ENCODE assay signal across 14 cellular contexts in the genomic region with DNA sequence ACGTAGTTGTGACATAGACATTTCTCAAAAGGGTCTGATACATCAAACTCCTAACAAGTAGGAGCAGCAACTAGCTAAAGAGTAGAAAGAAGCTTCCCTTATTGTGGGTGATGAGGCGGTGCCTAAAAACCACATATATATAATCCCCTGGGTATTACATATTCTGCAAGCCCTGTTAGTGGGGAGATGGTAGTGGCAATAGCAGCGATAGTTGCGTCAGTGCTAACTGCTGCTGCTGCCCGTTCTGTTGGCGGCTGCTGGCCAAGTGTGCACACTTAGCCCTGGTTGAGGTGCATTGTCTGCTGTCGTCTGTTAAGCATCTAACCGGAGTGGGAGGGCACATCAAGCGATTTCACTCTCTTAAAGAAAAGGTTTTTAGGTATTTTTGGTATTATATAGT. TPM values are rescaled to one million over a fixed set of nuclear protein-coding genes. Genes with fewer than 3 reads are reported as not detected.
DNase-seq lines count a peak whose midpoint lies in the region; ATAC-seq and TF ChIP-seq lines count a peak whose summit lies in the region.
"Had no signal": no experiment of that assay in that cellular context is flagged by ENCODE, and none has a peak within 500 bp of the region (broad histone marks: within the 10 kb centered on the region; RNA-seq: fewer than 3 reads in every experiment).

No MANE protein-coding gene starts in this region.

- peak; percentile 58 for ATAC-seq in HG03354 (IDR thresholded peaks at IDR 0.05; ENCODE audit: poor library complexity, severe bottlenecking, unreplicated experiment)
- ATAC-seq in T-cell (replicated peaks in 1 of 4), result peak in 3 of 4 experiments; percentile 25 to 71 (median 36)
- ATAC-seq: right cardiac atrium had no signal

- BruUV-seq in MCF 10A (replicated peaks; lab: Mats Ljungman, UMichigan), result no TSS peak

- H3K27ac Mint-ChIP-seq in activated CD4-positive, alpha-beta T cell treated with anti-CD3 and anti-CD28 coated beads, Interleukin-2, amount 10 ng/mL, durations not matched to agents 24 days and 14 days, result no peak overlapping the region
- H3K27ac Mint-ChIP-seq in T-cell (peak overlapping the region in 1 of 2 donors; percentile 80), mesothelial cell of epicardium (no peak overlapping the region), MCF 10A (ENCODE audit: low read depth, unreplicated experiment) (no peak overlapping the region)

- no peak overlapping the region for H3K4me3 Mint-ChIP-seq in activated CD4-positive, alpha-beta T cell treated with anti-CD3 and anti-CD28 coated beads, Interleukin-2, amount 10 ng/mL, durations not matched to agents 24 days and 14 days
- no peak overlapping the region for H3K4me3 Mint-ChIP-seq in T-cell
- H3K4me3 Mint-ChIP-seq in mesothelial cell of epicardium, result no peak overlapping the region
- H3K4me3 Mint-ChIP-seq in MCF 10A (ENCODE audit: unreplicated experiment), result no peak overlapping the region

- TF ChIP-seq CTCF in mesothelial cell of epicardium (IDR thresholded peaks at IDR 0.05; ENCODE audit: unreplicated experiment) (no peak), MCF 10A (IDR thresholded peaks at IDR 0.05; ENCODE audit: unreplicated experiment) (no peak)

- no peaks in the 10 kb centered on the region for H3K27me3 Mint-ChIP-seq in activated CD4-positive, alpha-beta T cell treated with anti-CD3 and anti-CD28 coated beads, Interleukin-2, amount 10 ng/mL, durations not matched to agents 24 days and 14 days
- H3K27me3 Mint-ChIP-seq in T-cell, result peaks cover 0 to 5% of the 10 kb centered on the region in 2 donors
- H3K27me3 Mint-ChIP-seq in mesothelial cell of epicardium (ENCODE audit: low read depth), result no peaks in the 10 kb centered on the region
- no peaks in the 10 kb centered on the region for H3K27me3 Mint-ChIP-seq in MCF 10A (ENCODE audit: insufficient read depth, unreplicated experiment)

- H3K9me3 Mint-ChIP-seq in activated CD4-positive, alpha-beta T cell treated with anti-CD3 and anti-CD28 coated beads, Interleukin-2, amount 10 ng/mL, durations not matched to agents 24 days and 14 days, result no peaks in the 10 kb centered on the region
- H3K9me3 Mint-ChIP-seq in T-cell, result no peaks in the 10 kb centered on the region
- no peaks in the 10 kb centered on the region for H3K9me3 Mint-ChIP-seq in mesothelial cell of epicardium
- no peaks in the 10 kb centered on the region for H3K9me3 Mint-ChIP-seq in MCF 10A (ENCODE audit: unreplicated experiment)

- DNase-seq in activated CD4-positive, alpha-beta T cell treated with anti-CD3 and anti-CD28 coated beads for 48 hours, result peak; percentile 17
- no peak for DNase-seq in activated CD4-positive, alpha-beta T cell treated with anti-CD3 and anti-CD28 coated beads, Interleukin-2, amount 10 ng/mL, durations not matched to agents 24 days and 14 days
- DNase-seq in T-cell, result peak in 13 of 34 experiments; percentile 0 to 30 (median 13)
- DNase-seq in stimulated activated CD8-positive, alpha-beta memory T cell treated with anti-CD3 and anti-CD28 coated beads, Interleukin-4, amount 100 ng/mL, for 48 hours, result peak; percentile 54
- DNase-seq in NCI-H1048 (lab: John Stamatoyannopoulos, UW), result no peak
- DNase-seq in mesothelial cell of epicardium (ENCODE audit: low spot score in 2 of 2, unreplicated experiment in 2 of 2), result no peak
- DNase-seq in MCF 10A (ENCODE audit: unreplicated experiment), result no peak
- DNase-seq: activated gamma-delta T cell, DMS79 treated with DMSO at 0.1 percent for 48 hours, glutamatergic neuron, KG1, NCI-H526 treated with DMSO at 0.1 percent for 48 hours had no signal

- intact Hi-C loops in activated CD4-positive, alpha-beta T cell treated with anti-CD3 and anti-CD28 coated beads, Interleukin-2, amount 10 ng/mL, durations not matched to agents 24 days and 14 days (cut with micrococcal nuclease), result loop anchor here (10.0 kb wide), 2 partner anchors 107 to 503 kb away; no protein-coding TSS in a partner anchor
- intact Hi-C loops in MCF 10A (cut with micrococcal nuclease), result no loop called here

- CTCF ChIA-PET in T-cell (lab: Charles Lee) (no interaction called here), MCF 10A (lab: Yijun Ruan, JAX) (interaction anchor here (0.6 kb wide), 1 partner anchor 296 kb away, joined by 5 read pairs; no protein-coding TSS in a partner anchor)

- H3K36me3 Mint-ChIP-seq in activated CD4-positive, alpha-beta T cell treated with anti-CD3 and anti-CD28 coated beads, Interleukin-2, amount 10 ng/mL, durations not matched to agents 24 days and 14 days (ENCODE audit: low read depth), result peaks cover 13% of the 10 kb centered on the region
- H3K36me3 Mint-ChIP-seq in T-cell (peaks cover 12% of the 10 kb centered on the region), mesothelial cell of epicardium (peaks cover 28% of the 10 kb centered on the region), MCF 10A (ENCODE audit: insufficient read depth, unreplicated experiment) (peaks cover 8% of the 10 kb centered on the region)

- POLR2A ChIA-PET in T-cell (lab: Charles Lee) (no interaction called here), MCF 10A (lab: Yijun Ruan, JAX) (interaction anchor here (1.1 kb wide), 1 partner anchor 9 kb away, joined by 3 read pairs; no protein-coding TSS in a partner anchor)

- H3K4me1 Mint-ChIP-seq in activated CD4-positive, alpha-beta T cell treated with anti-CD3 and anti-CD28 coated beads, Interleukin-2, amount 10 ng/mL, durations not matched to agents 24 days and 14 days, result peaks cover 20% of the 10 kb centered on the region
- H3K4me1 Mint-ChIP-seq in T-cell, result peaks cover 6 to 24% (median 23%) of the 10 kb centered on the region in 3 donors
- H3K4me1 Mint-ChIP-seq in mesothelial cell of epicardium, result peaks cover 3% of the 10 kb centered on the region
- H3K4me1 Mint-ChIP-seq in MCF 10A (ENCODE audit: insufficient read depth, unreplicated experiment), result peaks cover 13% of the 10 kb centered on the region

RNA-seq across cellular contexts. Expression of a gene that starts 35.8 kb away (rescaled TPM):
- 6.4 and 7.3 TPM in 2 replicates for total RNA-seq in activated CD4-positive, alpha-beta T cell treated with anti-CD3 and anti-CD28 coated beads, Interleukin-2, amount 10 ng/mL, durations not matched to agents 24 days and 14 days
- 1 to 10 TPM in 2 of 5 donors, under 1 TPM in 3; 0.16 to 1.9 (median 0.92) TPM for total RNA-seq in T-cell
- total RNA-seq in mesothelial cell of epicardium, result 47.8 to 50.0 TPM (median 49.6 TPM) in 3 replicates
- total RNA-seq in MCF 10A (2022), result 5.0 and 7.2 TPM in 2 replicates

RNA-seq across cellular contexts. Expression of a gene that starts 59.9 kb away (rescaled TPM):
- total RNA-seq in activated CD4-positive, alpha-beta T cell treated with anti-CD3 and anti-CD28 coated beads, Interleukin-2, amount 10 ng/mL, durations not matched to agents 24 days and 14 days, result not detected in 2 replicates
- total RNA-seq in T-cell, result not detected
- not detected in 3 replicates for total RNA-seq in mesothelial cell of epicardium
- total RNA-seq in MCF 10A (2022), result not detected in 2 replicates
- total RNA-seq: right cardiac atrium had no signal

Comparison
In these comparisons a context has a peak if more than half of its experiments do, and no peak if none do; other contexts are left out.
1. DNase-seq: peak in activated CD4-positive, alpha-beta T cell treated with anti-CD3 and anti-CD28 coated beads for 48 hours (single experiment) and stimulated activated CD8-positive, alpha-beta memory T cell treated with anti-CD3 and anti-CD28 coated beads, Interleukin-4, amount 100 ng/mL, for 48 hours (single experiment); none in activated CD4-positive, alpha-beta T cell treated with anti-CD3 and anti-CD28 coated beads, Interleukin-2, amount 10 ng/mL, durations not matched to agents 24 days and 14 days (single experiment), NCI-H1048 (single experiment), mesothelial cell of epicardium (0 of 2) and MCF 10A (single experiment).